Comparison of ENCODE assay signal across 1 cellular context in genomic region chr11:134229131-134229790, GRCh38.
TF ChIP-seq lines count a peak whose summit lies in the region.

No MANE protein-coding gene starts in this region.

TF ChIP-seq in GM12878, 131 proteins besides CTCF, POLR2A, EP300 and RAD21:
- TF ChIP-seq ZNF274 (IDR thresholded peaks at IDR 0.05; ENCODE audit: insufficient read depth, insufficient read length) = no peak
- 0 out of 2 replicates have a peak, but pooled peaks have one; percentile 0 for TF ChIP-seq CREM (IDR thresholded peaks at IDR 0.05; ENCODE audit: low read depth)
